12 cellular contexts compared by ENCODE assay signal in the genomic region with DNA sequence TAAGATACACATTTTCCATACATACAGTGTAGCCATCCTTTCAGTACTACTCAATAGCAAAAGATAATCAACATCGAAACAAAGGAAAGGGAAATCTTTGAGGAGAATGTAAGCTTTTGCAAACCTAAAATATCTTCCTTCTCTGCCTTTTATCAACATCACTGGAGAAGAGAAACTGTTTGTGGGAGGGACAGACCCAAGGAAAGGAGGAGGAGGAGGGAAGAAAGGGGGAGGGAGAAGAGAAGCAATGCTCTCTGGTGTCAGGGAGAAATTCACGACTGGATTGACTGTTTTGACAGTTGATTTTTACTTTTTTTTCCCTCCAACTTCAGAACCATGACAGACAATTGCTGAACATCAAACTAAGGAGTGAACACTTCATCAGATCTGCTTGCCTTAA.
DNase-seq lines count a peak whose midpoint lies in the region; ATAC-seq and TF ChIP-seq lines count a peak whose summit lies in the region.
"Had no signal": no experiment of that assay in that cellular context is flagged by ENCODE, and none has a peak within 500 bp of the region (broad histone marks: within the 10 kb centered on the region; RNA-seq: fewer than 3 reads in every experiment).

No MANE protein-coding gene starts in this region.

- H3K4me3 ChIP-seq in ascending aorta (peak overlapping the region; percentile 14 to 57), hepatocyte (no peak overlapping the region), skeletal muscle cell (ENCODE audit: low read depth, low read length) (peak overlapping the region; percentile 17)

- H3K79me2 ChIP-seq in hepatocyte, result no peaks in the 10 kb centered on the region

- DNase-seq in EH (ENCODE audit: low read depth), result peak; percentile 15
- DNase-seq in ascending aorta (ENCODE audit: low spot score in 2 of 2), result no peak
- DNase-seq in hepatocyte (ENCODE audit: low spot score), result no peak
- DNase-seq in skeletal muscle cell (ENCODE audit: low read depth), result no peak
- DNase-seq in activated naive CD4-positive, alpha-beta T cell (lab: John Stamatoyannopoulos, UW), result no peak
- DNase-seq: activated T-cell treated with anti-CD3 and anti-CD28 coated beads for 4 hours; CD4-positive, alpha-beta T cell; naive B cell had no signal

- peak overlapping the region; percentile 63 for H3K4me2 ChIP-seq in hepatocyte

- no peaks in the 10 kb centered on the region for H3K36me3 ChIP-seq in ascending aorta
- no peaks in the 10 kb centered on the region for H3K36me3 ChIP-seq in hepatocyte (replicated peaks; ENCODE audit: insufficient read depth, low read depth)

- H2AFZ ChIP-seq in hepatocyte, result peak overlapping the region; percentile 56

- H3K27me3 ChIP-seq in ascending aorta (no peaks in the 10 kb centered on the region), hepatocyte (no peaks in the 10 kb centered on the region)

- H3K9me2 ChIP-seq in hepatocyte (replicated peaks; ENCODE audit: insufficient read depth), result no peaks in the 10 kb centered on the region

- H3K4me1 ChIP-seq in ascending aorta (peaks cover 9 to 11% of the 10 kb centered on the region in 2 donors), hepatocyte (ENCODE audit: insufficient read depth) (peaks cover 16% of the 10 kb centered on the region)

- TF ChIP-seq CTCF in ascending aorta (IDR thresholded peaks at IDR 0.05), result no peak
- no peak for TF ChIP-seq CTCF in hepatocyte (IDR thresholded peaks at IDR 0.05; ENCODE audit: poor library complexity)

- intact Hi-C loops in ascending aorta (cut with DNase I), result loop anchor here (1.0 to 5.0 kb wide), 4 partner anchors 30 to 265 kb away; a partner anchor contains a TSS

- H4K20me1 ChIP-seq in hepatocyte (ENCODE audit: insufficient read depth, poor library complexity, severe bottlenecking), result no peaks in the 10 kb centered on the region

- 28% methylated on average over 2 of the region's 2 CpGs for WGBS in hepatocyte (ENCODE audit: low lambda C conversion rate, missing lambda C conversion rate)

- H3K27ac ChIP-seq in ascending aorta (peak overlapping the region; percentile 80 to 83), hepatocyte (peak overlapping the region; percentile 89)
- H3K27ac ChIP-seq: HL-60 had no signal

- no peaks in the 10 kb centered on the region for H3K9me3 ChIP-seq in ascending aorta
- H3K9me3 ChIP-seq in hepatocyte (ENCODE audit: low read depth), result no peaks in the 10 kb centered on the region

- ATAC-seq in HG03521 (IDR thresholded peaks at IDR 0.05; ENCODE audit: unreplicated experiment) (no peak), GM18517 (IDR thresholded peaks at IDR 0.05; ENCODE audit: unreplicated experiment) (no peak), GM21528 (IDR thresholded peaks at IDR 0.05; ENCODE audit: low FRiP score, unreplicated experiment) (no peak)
